In genomic region chr2:199485732-199486335, GRCh38 we compare ENCODE assay signal across 1 cellular context.
TF ChIP-seq lines count a peak whose summit lies in the region.

No MANE protein-coding gene starts in this region.

TF ChIP-seq in K562, 482 proteins besides CTCF, POLR2A, EP300 and RAD21 (continued from another document):
- TF ChIP-seq, protein P1, sequence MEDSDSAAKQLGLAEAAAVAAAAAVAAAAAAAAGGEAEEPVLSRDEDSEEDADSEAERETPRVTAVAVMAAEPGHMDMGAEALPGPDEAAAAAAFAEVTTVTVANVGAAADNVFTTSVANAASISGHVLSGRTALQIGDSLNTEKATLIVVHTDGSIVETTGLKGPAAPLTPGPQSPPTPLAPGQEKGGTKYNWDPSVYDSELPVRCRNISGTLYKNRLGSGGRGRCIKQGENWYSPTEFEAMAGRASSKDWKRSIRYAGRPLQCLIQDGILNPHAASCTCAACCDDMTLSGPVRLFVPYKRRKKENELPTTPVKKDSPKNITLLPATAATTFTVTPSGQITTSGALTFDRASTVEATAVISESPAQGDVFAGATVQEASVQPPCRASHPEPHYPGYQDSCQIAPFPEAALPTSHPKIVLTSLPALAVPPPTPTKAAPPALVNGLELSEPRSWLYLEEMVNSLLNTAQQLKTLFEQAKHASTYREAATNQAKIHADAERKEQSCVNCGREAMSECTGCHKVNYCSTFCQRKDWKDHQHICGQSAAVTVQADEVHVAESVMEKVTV (CRISPR knock-in tag; IDR thresholded peaks at IDR 0.05), result peak; percentile 37; the same call in 1 of the 2 replicates
- TF ChIP-seq STAG1 (CRISPR knock-in tag; IDR thresholded peaks at IDR 0.05; ENCODE audit: borderline replicate concordance) (peak; percentile 46; the same call in 1 of the 2 replicates), SMC3 (conservative IDR thresholded peaks at IDR 0.05; ENCODE audit: insufficient read depth, low read depth, low read length) (peak; percentile 64)
